Comparison of ENCODE assay signal across 9 cellular contexts in genomic region chr4:124631760-124632159, GRCh38.
A peak's percentile ranks its signal among the peaks of the same experiment; 100 is the strongest.
DNase-seq lines count a peak whose midpoint lies in the region; ATAC-seq, FAIRE-seq and TF ChIP-seq lines count a peak whose summit lies in the region.
"Had no signal": no experiment of that assay in that cellular context is flagged by ENCODE, and none has a peak within 500 bp of the region (broad histone marks: within the 10 kb centered on the region; RNA-seq: fewer than 3 reads in every experiment).

No MANE protein-coding gene starts in this region.

- no peaks in the 10 kb centered on the region for H3K79me2 ChIP-seq in neural progenitor cell (ENCODE audit: low read depth)

- H3K4me3 ChIP-seq in psoas muscle (no peak overlapping the region), neural progenitor cell (no peak overlapping the region)

- intact Hi-C loops in psoas muscle (cut with DNase I), result no loop called here
- intact Hi-C loops in CD4-positive, alpha-beta T cell (cut with DNase I, micrococcal nuclease), result no loop called here

- H3K4me1 ChIP-seq in psoas muscle (no peaks in the 10 kb centered on the region), neural progenitor cell (peaks cover 39% of the 10 kb centered on the region)

- POLR2A ChIA-PET in CD4-positive, alpha-beta T cell (lab: Charles Lee), result no interaction called here

- no peaks in the 10 kb centered on the region for H3K36me3 Mint-ChIP-seq in CD4-positive, alpha-beta T cell (ENCODE audit: low read depth)
- peaks cover 5% of the 10 kb centered on the region for H3K36me3 Mint-ChIP-seq in neural progenitor cell
- H3K36me3 Mint-ChIP-seq: memory B cell had no signal

- peak; percentile 16 to 56 (median 46) for ATAC-seq in psoas muscle
- ATAC-seq in CD4-positive, alpha-beta T cell (ENCODE audit: poor library complexity), result no peak

- H3K9me3 Mint-ChIP-seq in CD4-positive, alpha-beta T cell, result no peaks in the 10 kb centered on the region
- peaks cover 18% of the 10 kb centered on the region for H3K9me3 Mint-ChIP-seq in neural progenitor cell

- H3K9ac ChIP-seq in neural progenitor cell, result no peak overlapping the region

- H4K20me1 ChIP-seq in neural progenitor cell (ENCODE audit: low read depth), result no peaks in the 10 kb centered on the region

- no peak overlapping the region for H3K4me3 Mint-ChIP-seq in CD4-positive, alpha-beta T cell
- H3K4me3 Mint-ChIP-seq in neural progenitor cell, result no peak overlapping the region
- H3K4me3 Mint-ChIP-seq: memory B cell had no signal

- no peaks in the 10 kb centered on the region for H3K27me3 ChIP-seq in psoas muscle (ENCODE audit: insufficient read depth in 3 of 3, low read length in 2 of 3)
- H3K27me3 ChIP-seq in CD4-positive, alpha-beta T cell (ENCODE audit: control insufficient read depth, insufficient read depth, low read length), result no peaks in the 10 kb centered on the region
- no peaks in the 10 kb centered on the region for H3K27me3 ChIP-seq in neural progenitor cell

- H3K9me3 ChIP-seq in psoas muscle, result no peaks in the 10 kb centered on the region
- no peaks in the 10 kb centered on the region for H3K9me3 ChIP-seq in CD4-positive, alpha-beta T cell (ENCODE audit: control insufficient read depth, low read length)
- no peaks in the 10 kb centered on the region for H3K9me3 ChIP-seq in neural progenitor cell (ENCODE audit: low read depth)

- H2AFZ ChIP-seq in neural progenitor cell (replicated peaks), result no peak overlapping the region

- CTCF ChIA-PET in CD4-positive, alpha-beta T cell (lab: Charles Lee), result no interaction called here

- no peak for TF ChIP-seq POLR2A in H54 (IDR thresholded peaks at IDR 0.05; ENCODE audit: low read depth, low read length)

- no peak overlapping the region for H3K4me2 ChIP-seq in neural progenitor cell

- FAIRE-seq in H54 (lab: Jason Lieb, UNC), result peak; percentile 97

- no peak overlapping the region for H3K27ac Mint-ChIP-seq in CD4-positive, alpha-beta T cell
- no peak overlapping the region for H3K27ac Mint-ChIP-seq in neural progenitor cell
- H3K27ac Mint-ChIP-seq: memory B cell had no signal

- WGBS in psoas muscle, 3 donors, result 51 to 65% (median 62%) methylated on average over 1 of the region's 1 CpG

- DNase-seq in EH (ENCODE audit: low read depth), result peak; percentile 99
- peak; percentile 33 for DNase-seq in H54 (ENCODE audit: insufficient read length, low spot score)
- DNase-seq in LHCN-M2 (ENCODE audit: low read depth), result peak; percentile 88
- DNase-seq in dermis blood vessel endothelial cell, result peak; percentile 99
- DNase-seq in psoas muscle, result peak in 1 of 2 donors; percentile 15
- DNase-seq in CD4-positive, alpha-beta T cell, result no peak
- no peak for DNase-seq in NCI-H524 (lab: John Stamatoyannopoulos, UW)
- no peak for DNase-seq in neural progenitor cell (ENCODE audit: low spot score)

- TF ChIP-seq CTCF in psoas muscle (IDR thresholded peaks at IDR 0.05), result no peak
- no peak for TF ChIP-seq CTCF in CD4-positive, alpha-beta T cell (IDR thresholded peaks at IDR 0.05)
- no peak for TF ChIP-seq CTCF in neural progenitor cell (IDR thresholded peaks at IDR 0.05)

- H3K27ac ChIP-seq in psoas muscle (no peak overlapping the region), neural progenitor cell (no peak overlapping the region)
- H3K27ac ChIP-seq in CD4-positive, alpha-beta T cell (ENCODE audit: low read depth, low read length), result no peak overlapping the region

- H3F3A ChIP-seq in neural progenitor cell (ENCODE audit: low read depth), result peaks cover 29% of the 10 kb centered on the region

- no peaks in the 10 kb centered on the region for H3K27me3 Mint-ChIP-seq in CD4-positive, alpha-beta T cell
- peaks cover 3% of the 10 kb centered on the region for H3K27me3 Mint-ChIP-seq in neural progenitor cell (ENCODE audit: insufficient read depth, low read depth)
- H3K27me3 Mint-ChIP-seq: memory B cell had no signal

- H3K36me3 ChIP-seq in psoas muscle (ENCODE audit: insufficient read depth in 1 of 2, low read depth in 1 of 2) (no peaks in the 10 kb centered on the region), neural progenitor cell (no peaks in the 10 kb centered on the region)

- no peaks in the 10 kb centered on the region for H3K4me1 Mint-ChIP-seq in CD4-positive, alpha-beta T cell (ENCODE audit: low read depth)
- H3K4me1 Mint-ChIP-seq in neural progenitor cell, result peaks cover 16% of the 10 kb centered on the region
- H3K4me1 Mint-ChIP-seq: memory B cell had no signal

Comparison
In these comparisons a context has a peak if more than half of its experiments do, and no peak if none do; other contexts are left out.
1. DNase-seq: peak in EH (single experiment), H54 (single experiment), LHCN-M2 (single experiment) and dermis blood vessel endothelial cell (single experiment); none in CD4-positive, alpha-beta T cell (0 of 10), NCI-H524 (0 of 2) and neural progenitor cell (single experiment).